8 cellular contexts compared by ENCODE assay signal in the genomic region with DNA sequence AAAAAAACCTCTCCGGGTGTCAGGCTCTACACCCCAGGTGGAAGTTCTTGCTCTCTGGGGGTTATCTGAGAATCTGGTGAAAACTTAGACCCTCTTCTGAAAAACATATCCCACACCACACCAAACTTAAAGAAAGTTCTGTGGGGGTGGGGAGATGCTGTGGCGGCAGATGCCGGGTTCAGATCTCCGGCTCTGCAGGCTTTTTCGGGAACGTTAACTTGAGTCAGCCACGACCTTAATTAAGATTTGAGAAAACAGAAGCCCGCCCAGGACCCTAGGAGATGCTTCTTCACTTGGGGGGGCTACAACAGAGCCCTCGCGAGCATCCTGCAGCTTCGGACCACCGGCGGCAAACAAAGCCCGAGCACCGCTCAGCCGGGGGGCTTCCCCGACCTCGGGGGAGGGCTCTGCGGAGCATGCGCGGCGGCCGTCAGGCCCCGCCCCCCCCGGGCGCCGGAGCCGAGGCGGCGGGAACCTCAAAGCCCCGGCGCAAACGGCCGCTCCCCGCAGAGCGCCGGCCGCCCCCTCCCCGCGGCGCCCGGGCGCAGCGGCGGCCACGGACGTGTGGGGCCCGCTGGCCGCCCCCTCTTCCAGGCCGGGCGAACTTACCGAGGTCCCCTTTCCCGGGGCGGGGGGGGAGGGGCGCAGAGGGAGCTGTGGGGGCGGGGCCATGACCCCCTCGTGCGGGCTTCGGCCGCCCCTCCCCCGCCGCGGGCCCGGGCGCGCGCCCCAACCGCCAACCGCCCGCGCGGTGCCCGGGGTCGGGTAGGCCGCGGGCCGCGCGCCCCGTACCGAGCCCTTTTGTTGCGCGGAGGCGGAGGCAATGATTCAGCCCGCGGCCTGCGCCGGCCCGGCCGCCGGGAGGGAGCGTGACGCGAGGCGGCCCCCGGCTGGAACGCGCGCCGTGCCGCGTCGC. TPM values are rescaled to one million over a fixed set of nuclear protein-coding genes. Genes with fewer than 3 reads are reported as not detected.
DNase-seq lines count a peak whose midpoint lies in the region; ATAC-seq, FAIRE-seq and TF ChIP-seq lines count a peak whose summit lies in the region.

No MANE protein-coding gene starts in this region.

- H3K27me3 ChIP-seq in WERI-Rb-1 (ENCODE audit: insufficient read depth, low read depth, severe bottlenecking) (no peaks in the 10 kb centered on the region), bronchial epithelial cell (ENCODE audit: control insufficient read depth, insufficient read depth, low read length) (no peaks in the 10 kb centered on the region)

- FAIRE-seq in bronchial epithelial cell (lab: Jason Lieb, UNC) (no peak), kidney (lab: Jason Lieb, UNC) (no peak)

- H3K4me3 ChIP-seq in WERI-Rb-1 (ENCODE audit: low read depth, low read length), result peak overlapping the region; percentile 97
- H3K4me3 ChIP-seq in bronchial epithelial cell (ENCODE audit: low read depth, low read length), result peak overlapping the region; percentile 78
- peak overlapping the region; percentile 36 to 71 for H3K4me3 ChIP-seq in kidney (ENCODE audit: low read length in 2 of 2)

- H3K4me1 ChIP-seq in kidney (ENCODE audit: control insufficient read depth in 1 of 2, insufficient read depth in 1 of 2, low read depth in 1 of 2, low read length in 2 of 2), result peaks cover 13 to 19% of the 10 kb centered on the region in 2 donors

- H3K27ac ChIP-seq in C4-2B, result peak overlapping the region; percentile 96
- H3K27ac ChIP-seq in WERI-Rb-1, result peak overlapping the region; percentile 97
- H3K27ac ChIP-seq in kidney (ENCODE audit: low read depth in 2 of 2, low read length in 2 of 2), result peak overlapping the region in 1 of 2 donors; percentile 78

- H3K9ac ChIP-seq in kidney (ENCODE audit: low read length in 2 of 2), result peak overlapping the region in 1 of 2 donors; percentile 68

- H3K9me3 ChIP-seq in WERI-Rb-1 (ENCODE audit: severe bottlenecking) (no peaks in the 10 kb centered on the region), kidney (ENCODE audit: control insufficient read depth in 1 of 2, low read length in 2 of 2) (no peaks in the 10 kb centered on the region)

- peak; percentile 21 for ATAC-seq in GM19395 (IDR thresholded peaks at IDR 0.05; ENCODE audit: unreplicated experiment)

- intact Hi-C loops in kidney (cut with DNase I), result no loop called here

- peaks cover 52% of the 10 kb centered on the region for H3K36me3 ChIP-seq in WERI-Rb-1
- peaks cover 17% of the 10 kb centered on the region for H3K36me3 ChIP-seq in bronchial epithelial cell (ENCODE audit: control insufficient read depth, insufficient read depth, low read length)
- peaks cover 0 to 3% of the 10 kb centered on the region in 2 donors for H3K36me3 ChIP-seq in kidney (ENCODE audit: control insufficient read depth in 1 of 2, insufficient read depth in 2 of 2, low read length in 2 of 2)

- TF ChIP-seq CTCF in C4-2B (conservative IDR thresholded peaks at IDR 0.05) (no peak), WERI-Rb-1 (IDR thresholded peaks at IDR 0.05; ENCODE audit: low read depth, low read length) (no peak), bronchial epithelial cell (IDR thresholded peaks at IDR 0.05; ENCODE audit: insufficient read depth, low read length, severe bottlenecking) (no peak), kidney (IDR thresholded peaks at IDR 0.05; ENCODE audit: borderline replicate concordance, extremely low read depth, insufficient read depth) (no peak)

- peak; percentile 78 for DNase-seq in HuH-7 (ENCODE audit: low spot score)
- peak; percentile 36 for DNase-seq in WERI-Rb-1
- DNase-seq in bronchial epithelial cell (ENCODE audit: low read depth), result no peak
- DNase-seq in kidney, result peak; percentile 84
- peak; percentile 44 to 67 for DNase-seq in stimulated activated CD4-positive, alpha-beta T cell treated with anti-CD3 and anti-CD28 coated beads, Interleukin-1b, Interleukin-23, amount 100 ng/mL, for 4 hours (ENCODE audit: low read depth in 2 of 2)
- DNase-seq in NCI-H1048 (lab: John Stamatoyannopoulos, UW), result no peak

RNA-seq across cellular contexts. Expression of gene RCC2, which starts 2.0 kb away (rescaled TPM):
- total RNA-seq in bronchial epithelial cell, result 135 and 152 TPM in 2 replicates
- 46.8 TPM for total RNA-seq in kidney
- polyA plus RNA-seq in kidney (ENCODE audit: insufficient read depth, low read depth, low replicate concordance), result 16.1 TPM

Comparison
In these comparisons a context has a peak if more than half of its experiments do, and no peak if none do; other contexts are left out.
1. DNase-seq: peak in HuH-7 (single experiment), WERI-Rb-1 (single experiment), kidney (single experiment) and stimulated activated CD4-positive, alpha-beta T cell treated with anti-CD3 and anti-CD28 coated beads, Interleukin-1b, Interleukin-23, amount 100 ng/mL, for 4 hours (2 of 2); none in bronchial epithelial cell (single experiment) and NCI-H1048 (single experiment).
2. Peak in every context shown above with its lines, with median percentiles within 50 percentile points of each other: H3K4me3 ChIP-seq.